2 cellular contexts compared by ENCODE assay signal in genomic region chr6:34696739-34697543, GRCh38.
TF ChIP-seq lines count a peak whose summit lies in the region.

TSS of gene ILRUN (minus strand) at chr6:34696767. CDS start at chr6:34696603, 164 bp downstream.

TF ChIP-seq in IMR-90, 13 proteins besides CTCF, POLR2A, EP300 and RAD21:
- TF ChIP-seq ELK1 (IDR thresholded peaks at IDR 0.05; ENCODE audit: borderline replicate concordance, low read depth, low read length) (no peak), MXI1 (IDR thresholded peaks at IDR 0.05; ENCODE audit: borderline replicate concordance, low read depth, low read length) (no peak), MAZ (IDR thresholded peaks at IDR 0.05; ENCODE audit: borderline replicate concordance, low read depth, low read length) (peak; percentile 75), FOS (IDR thresholded peaks at IDR 0.05; ENCODE audit: low read depth, low read length) (0 out of 2 replicates have a peak, but pooled peaks have one; percentile 15), SMC3 (IDR thresholded peaks at IDR 0.05; ENCODE audit: low read depth, low read length) (no peak), NFE2L2 (IDR thresholded peaks at IDR 0.05; ENCODE audit: low read depth, low read length) (no peak), MAFK (IDR thresholded peaks at IDR 0.05; ENCODE audit: low read depth, low read length) (no peak), USF2 (IDR thresholded peaks at IDR 0.05; ENCODE audit: low read depth, low read length) (peak; percentile 78), CEBPB (IDR thresholded peaks at IDR 0.05; ENCODE audit: low read depth, low read length) (peak; percentile 43; the same call in 1 of the 2 replicates)

TF ChIP-seq in endothelial cell of umbilical vein, 7 proteins besides CTCF, POLR2A, EP300 and RAD21:
- TF ChIP-seq POLR2AphosphoS5 (IDR thresholded peaks at IDR 0.05; ENCODE audit: insufficient read depth, low read depth, low read length) = peak; percentile 46
- TF ChIP-seq JUN (IDR thresholded peaks at IDR 0.05; ENCODE audit: borderline replicate concordance, insufficient read depth, insufficient read length, low read depth) = no peak
